21 cellular contexts compared by ENCODE assay signal in genomic region chr14:63941023-63941422, GRCh38.
DNase-seq lines count a peak whose midpoint lies in the region; ATAC-seq lines count a peak whose summit lies in the region.
"Had no signal": no experiment of that assay in that cellular context is flagged by ENCODE, and none has a peak within 500 bp of the region (broad histone marks: within the 10 kb centered on the region; RNA-seq: fewer than 3 reads in every experiment).

No MANE protein-coding gene starts in this region.

- H3K4me3 Mint-ChIP-seq in activated T-cell treated with anti-CD3 and anti-CD28 coated beads, Interleukin-2, amount 50 U/mL, for 72 hours: peak overlapping the region in 1 of 2 donors; percentile 34
- H3K4me3 Mint-ChIP-seq in activated naive CD8-positive, alpha-beta T cell: no peak overlapping the region
- H3K4me3 Mint-ChIP-seq: brain, endodermal cell, H9 had no signal

- peak overlapping the region; percentile 25 for H3K27ac Mint-ChIP-seq in activated T-cell treated with anti-CD3 and anti-CD28 coated beads, Interleukin-2, amount 50 U/mL, for 72 hours
- H3K27ac Mint-ChIP-seq in activated naive CD8-positive, alpha-beta T cell: peak overlapping the region; percentile 81
- H3K27ac Mint-ChIP-seq: endodermal cell, H9 had no signal

- DNase-seq in activated T-cell treated with anti-CD3 and anti-CD28 coated beads, Interleukin-2, amount 50 U/mL, for 72 hours: peak in 1 of 2 donors; percentile 16
- DNase-seq in activated T-cell treated with anti-CD3 and anti-CD28 coated beads for 4 hours (no peak), NCI-H69 (lab: John Stamatoyannopoulos, UW) (peak; percentile 20)
- DNase-seq in stimulated activated naive CD8-positive, alpha-beta T cell treated with anti-CD3 and anti-CD28 coated beads, Interleukin-15, Interleukin-2, amounts not matched to agents 100 U/mL and 50 U/mL, for 24 hours: no peak
- DNase-seq in activated CD4-positive, CD25-positive, alpha-beta regulatory T cell (lab: John Stamatoyannopoulos, UW): no peak
- DNase-seq: activated T-cell treated with anti-CD3 and anti-CD28 coated beads, Interleukin-2, amount 50 U/mL, for 1 hour; C1 segment of cervical spinal cord; colonic mucosa; endodermal cell; GDM1; H9; IMR-90; NCI-H1417 treated with DMSO at 0.1 percent for 48 hours; NCI-H748 treated with DMSO at 0.1 percent for 48 hours; psoas muscle; SIG-M5; substantia nigra had no signal

- peaks cover 0 to 1% of the 10 kb centered on the region in 2 donors for H3K9me3 Mint-ChIP-seq in activated T-cell treated with anti-CD3 and anti-CD28 coated beads, Interleukin-2, amount 50 U/mL, for 72 hours
- H3K9me3 Mint-ChIP-seq in activated naive CD8-positive, alpha-beta T cell (ENCODE audit: low read depth): no peaks in the 10 kb centered on the region
- H3K9me3 Mint-ChIP-seq: brain, endodermal cell, H9 had no signal

- peak; percentile 63 to 88 for ATAC-seq in activated T-cell treated with anti-CD3 and anti-CD28 coated beads, Interleukin-2, amount 50 U/mL, for 72 hours (replicated peaks in 1 of 2)
- peak; percentile 54 for ATAC-seq in stimulated activated naive CD8-positive, alpha-beta T cell treated with anti-CD3 and anti-CD28 coated beads, Interleukin-15, Interleukin-2, amounts not matched to agents 100 U/mL and 50 U/mL, for 24 hours
- ATAC-seq in HG02840 (IDR thresholded peaks at IDR 0.05; ENCODE audit: low FRiP score, unreplicated experiment) (no peak), GM19467 (IDR thresholded peaks at IDR 0.05; ENCODE audit: unreplicated experiment) (no peak)
- ATAC-seq: psoas muscle had no signal

- H3K4me1 Mint-ChIP-seq in activated T-cell treated with anti-CD3 and anti-CD28 coated beads, Interleukin-2, amount 50 U/mL, for 72 hours (ENCODE audit: low read depth): peaks cover 25% of the 10 kb centered on the region
- H3K4me1 Mint-ChIP-seq in activated naive CD8-positive, alpha-beta T cell (ENCODE audit: low read depth): peaks cover 29% of the 10 kb centered on the region
- H3K4me1 Mint-ChIP-seq: brain, endodermal cell, H9 had no signal

- no peaks in the 10 kb centered on the region for H3K36me3 Mint-ChIP-seq in activated T-cell treated with anti-CD3 and anti-CD28 coated beads, Interleukin-2, amount 50 U/mL, for 72 hours (ENCODE audit: insufficient read depth in 2 of 2)
- H3K36me3 Mint-ChIP-seq in activated naive CD8-positive, alpha-beta T cell: peaks cover 3% of the 10 kb centered on the region

- no peaks in the 10 kb centered on the region for H3K27me3 Mint-ChIP-seq in activated T-cell treated with anti-CD3 and anti-CD28 coated beads, Interleukin-2, amount 50 U/mL, for 72 hours (ENCODE audit: low read depth)
- no peaks in the 10 kb centered on the region for H3K27me3 Mint-ChIP-seq in activated naive CD8-positive, alpha-beta T cell
- H3K27me3 Mint-ChIP-seq: brain had no signal

Comparison
In these comparisons a context has a peak if more than half of its experiments do, and no peak if none do; other contexts are left out.
1. ATAC-seq: peak in activated T-cell treated with anti-CD3 and anti-CD28 coated beads, Interleukin-2, amount 50 U/mL, for 72 hours (2 of 2) and stimulated activated naive CD8-positive, alpha-beta T cell treated with anti-CD3 and anti-CD28 coated beads, Interleukin-15, Interleukin-2, amounts not matched to agents 100 U/mL and 50 U/mL, for 24 hours (single experiment); none in HG02840 (single experiment) and GM19467 (single experiment).